Comparison of ENCODE assay signal across 8 cellular contexts in genomic region chr7:73606801-73607691, GRCh38. TPM values are rescaled to one million over a fixed set of nuclear protein-coding genes. Genes with fewer than 3 reads are reported as not detected.
DNase-seq lines count a peak whose midpoint lies in the region; ATAC-seq and TF ChIP-seq lines count a peak whose summit lies in the region.

No MANE protein-coding gene starts in this region.

- intact Hi-C loops in left colon (cut with DNase I, micrococcal nuclease), result loop anchor here (5.0 kb wide), 1 partner anchor 120 kb away; no protein-coding TSS in a partner anchor

- H3K9me3 ChIP-seq in MM.1S (replicated peaks; ENCODE audit: insufficient read depth, low read length), result no peaks in the 10 kb centered on the region

- no peaks in the 10 kb centered on the region for H3K79me2 ChIP-seq in MM.1S (ENCODE audit: low read length)

- H3K27me3 ChIP-seq in MM.1S (replicated peaks; ENCODE audit: insufficient read depth, low read length), result peaks cover 41% of the 10 kb centered on the region

- H3K9me2 ChIP-seq in MM.1S (replicated peaks; ENCODE audit: insufficient read depth, low read length), result no peaks in the 10 kb centered on the region

- H2AFZ ChIP-seq in MM.1S (ENCODE audit: low read length), result no peak overlapping the region

- no peaks in the 10 kb centered on the region for H3K36me3 ChIP-seq in MM.1S (replicated peaks; ENCODE audit: insufficient read depth, low read length)

- DNase-seq in GM03348 (ENCODE audit: low spot score) (peak; percentile 80), MM.1S (peak; percentile 21), left colon (peak in 1 of 2 donors; percentile 66)
- DNase-seq in activated CD4-positive, CD25-positive, alpha-beta regulatory T cell treated with anti-CD3 and anti-CD28 coated beads, Interleukin-2, amount 50 U/mL, for 16 hours (ENCODE audit: low read depth, low spot score), result peak; percentile 44
- peak; percentile 54 for DNase-seq in central memory CD4-positive, alpha-beta T cell
- peak; percentile 48 for DNase-seq in stimulated activated CD8-positive, alpha-beta memory T cell treated with anti-CD3 and anti-CD28 coated beads, Interleukin-12 subunit alpha, Interleukin-12 subunit beta, amount 100 ng/mL, for 1 hour (ENCODE audit: low read depth)

- H3K4me2 ChIP-seq in MM.1S (ENCODE audit: low read depth, low read length), result peak overlapping the region; percentile 61

- TF ChIP-seq CTCF in MM.1S (IDR thresholded peaks at IDR 0.05; ENCODE audit: low read length), result peak; percentile 97

- H4K20me1 ChIP-seq in MM.1S (ENCODE audit: insufficient read depth, low read length), result no peaks in the 10 kb centered on the region

- H3F3A ChIP-seq in MM.1S (ENCODE audit: insufficient read depth, low read length), result no peaks in the 10 kb centered on the region

- H3K4me3 ChIP-seq in MM.1S (ENCODE audit: low read length), result no peak overlapping the region

- H3K4me1 ChIP-seq in MM.1S (ENCODE audit: low read length), result no peaks in the 10 kb centered on the region

- no peak overlapping the region for H3K27ac ChIP-seq in MM.1S (ENCODE audit: low read length)

- peak; percentile 59 for ATAC-seq in left colon
- no peak for ATAC-seq in HG03139 (IDR thresholded peaks at IDR 0.05; ENCODE audit: unreplicated experiment)
- ATAC-seq in HG02840 (IDR thresholded peaks at IDR 0.05; ENCODE audit: low FRiP score, unreplicated experiment), result no peak

- H3K9ac ChIP-seq in MM.1S (ENCODE audit: low read length), result no peak overlapping the region

RNA-seq across cellular contexts. Expression of gene MLXIPL, which starts 17.3 kb away (rescaled TPM):
- 10 to 100 TPM; 13.2 to 23.3 TPM for total RNA-seq in left colon

RNA-seq across cellular contexts. Expression of gene TBL2, which starts 28.7 kb away (rescaled TPM):
- total RNA-seq in left colon, result 10 to 100 TPM; 30.8 to 36.3 TPM

RNA-seq across cellular contexts. Expression of gene BCL7B, which starts 49.6 kb away (rescaled TPM):
- 10 to 100 TPM; 59.0 to 60.8 TPM for total RNA-seq in left colon
